Comparison of ENCODE assay signal across 9 cellular contexts in genomic region chr3:194306771-194307640, GRCh38. TPM values are rescaled to one million over a fixed set of nuclear protein-coding genes. Genes with fewer than 3 reads are reported as not detected.
DNase-seq lines count a peak whose midpoint lies in the region; ATAC-seq and TF ChIP-seq lines count a peak whose summit lies in the region.
"Had no signal": no experiment of that assay in that cellular context is flagged by ENCODE, and none has a peak within 500 bp of the region (broad histone marks: within the 10 kb centered on the region; RNA-seq: fewer than 3 reads in every experiment).

No MANE protein-coding gene starts in this region.

- H3K4me3 ChIP-seq in KMS-11 (IDR thresholded peaks at IDR 0.05; ENCODE audit: insufficient read depth, low read depth, low read length) (peak overlapping the region; percentile 75), esophagus squamous epithelium (no peak overlapping the region)

- peaks cover 0 to 33% of the 10 kb centered on the region in 2 donors for H3K4me1 Mint-ChIP-seq in immature natural killer cell

- H3K4me1 ChIP-seq in KMS-11 (ENCODE audit: low read depth, poor library complexity, severe bottlenecking) (peaks cover 62% of the 10 kb centered on the region), esophagus squamous epithelium (peaks cover 0 to 36% (median 7%) of the 10 kb centered on the region in 3 donors)

- peak overlapping the region; percentile 98 for H3K4me2 ChIP-seq in KMS-11

- H3K27ac Mint-ChIP-seq in immature natural killer cell: no peak overlapping the region

- H3K36me3 ChIP-seq in KMS-11 (ENCODE audit: insufficient read depth) (no peaks in the 10 kb centered on the region), esophagus squamous epithelium (no peaks in the 10 kb centered on the region)

- no peaks in the 10 kb centered on the region for H4K20me1 ChIP-seq in KMS-11 (ENCODE audit: insufficient read depth)

- TF ChIP-seq POLR2A in GM18505 (IDR thresholded peaks at IDR 0.05; ENCODE audit: borderline replicate concordance, extremely low read depth, insufficient read depth, insufficient read length) (no peak), esophagus squamous epithelium (IDR thresholded peaks at IDR 0.05) (no peak)

- intact Hi-C loops in esophagus squamous epithelium (cut with DNase I): no loop called here

- no peaks in the 10 kb centered on the region for H3K79me2 ChIP-seq in KMS-11 (ENCODE audit: insufficient read depth, low read depth)

- peak; percentile 47 for ATAC-seq in GM18505 (IDR thresholded peaks at IDR 0.05; ENCODE audit: unreplicated experiment)
- peak; percentile 63 for ATAC-seq in GM21723 (IDR thresholded peaks at IDR 0.05; ENCODE audit: unreplicated experiment)

- H3K27me3 Mint-ChIP-seq in immature natural killer cell (ENCODE audit: low read depth in 3 of 3): peaks cover 5 to 14% (median 6%) of the 10 kb centered on the region in 3 donors

- peak overlapping the region; percentile 52 to 82 (median 67) for H3K4me3 Mint-ChIP-seq in immature natural killer cell

- no peaks in the 10 kb centered on the region for H3K27me3 ChIP-seq in KMS-11 (ENCODE audit: insufficient read depth, low read depth)
- H3K27me3 ChIP-seq in esophagus squamous epithelium: peaks cover 0 to 15% (median 0%) of the 10 kb centered on the region in 4 donors

- WGBS in esophagus squamous epithelium, 2 donors: 50 to 63% methylated on average over 13 of the region's 13 CpGs

- no peak for DNase-seq in immature natural killer cell
- no peak for DNase-seq in 8988T
- DNase-seq in NCI-H345 treated with DMSO at 0.1 percent for 48 hours (lab: John Stamatoyannopoulos, UW; ENCODE audit: unreplicated experiment): no peak
- no peak for DNase-seq in esophagus squamous epithelium (lab: John Stamatoyannopoulos, UW)
- no peak for DNase-seq in iPS-NIHi7 (ENCODE audit: extremely low spot score)

- peaks cover 0 to 3% (median 0%) of the 10 kb centered on the region in 6 donors for H3K9me3 Mint-ChIP-seq in immature natural killer cell

- TF ChIP-seq CTCF in KMS-11 (conservative IDR thresholded peaks at IDR 0.05; ENCODE audit: low read depth, low read length) (no peak), esophagus squamous epithelium (IDR thresholded peaks at IDR 0.05) (no peak)

- no peaks in the 10 kb centered on the region for H3K36me3 Mint-ChIP-seq in immature natural killer cell

- peak overlapping the region; percentile 53 for H3K9ac ChIP-seq in KMS-11

- H3K27ac ChIP-seq in KMS-11 (peak overlapping the region; percentile 91), esophagus squamous epithelium (no peak overlapping the region)

- H2AFZ ChIP-seq in KMS-11 (ENCODE audit: low read depth): peak overlapping the region; percentile 39

- H3K9me3 ChIP-seq in esophagus squamous epithelium: no peaks in the 10 kb centered on the region

RNA-seq across cellular contexts. Expression of gene CPN2, which starts 44.1 kb away (rescaled TPM):
- not detected for polyA plus RNA-seq in immature natural killer cell
- not detected for total RNA-seq in esophagus squamous epithelium
- polyA plus RNA-seq: keratinocyte had no signal
